12 cellular contexts compared by ENCODE assay signal in genomic region chr7:128914566-128915151, GRCh38. TPM values are rescaled to one million over a fixed set of nuclear protein-coding genes. Genes with fewer than 3 reads are reported as not detected.
A peak's percentile ranks its signal among the peaks of the same experiment; 100 is the strongest.
DNase-seq lines count a peak whose midpoint lies in the region; ATAC-seq, FAIRE-seq and TF ChIP-seq lines count a peak whose summit lies in the region.
"Had no signal": no experiment of that assay in that cellular context is flagged by ENCODE, and none has a peak within 500 bp of the region (broad histone marks: within the 10 kb centered on the region; RNA-seq: fewer than 3 reads in every experiment).

No MANE protein-coding gene starts in this region.

- POLR2A ChIA-PET in HepG2 (lab: Yijun Ruan, JAX), result no interaction called here
- POLR2A ChIA-PET in HEK293 (lab: Yijun Ruan, JAX), result no interaction called here
- POLR2A ChIA-PET in activated B cell treated with CpG ODN at 0.5 μM for 24 hours (lab: Charles Lee), result interaction anchor here (0.6 to 2.3 kb wide), 13 partner anchors 11 to 462 kb away, joined by 3 to 56 read pairs (median 6); partner anchors contain the start of gene IRF5

- H3K4me1 Mint-ChIP-seq in activated B cell treated with CpG ODN at 0.5 μM for 24 hours, result peaks cover 28% of the 10 kb centered on the region

- H3K27ac ChIP-seq in HepG2 (ENCODE audit: extremely low read length, insufficient read depth, low read length), result no peak overlapping the region
- no peak overlapping the region for H3K27ac ChIP-seq in right lobe of liver
- no peak overlapping the region for H3K27ac ChIP-seq in HEK293 (ENCODE audit: extremely low read depth, low read depth, low read length)

- H3K9ac ChIP-seq in HepG2 (ENCODE audit: insufficient read depth, low read depth, low read length), result no peak overlapping the region

- H3K9me3 ChIP-seq in HepG2 (ENCODE audit: low read length), result no peaks in the 10 kb centered on the region
- H3K9me3 ChIP-seq in right lobe of liver, result no peaks in the 10 kb centered on the region
- no peaks in the 10 kb centered on the region for H3K9me3 ChIP-seq in HEK293 (ENCODE audit: control insufficient read depth, insufficient read depth, low read depth, low read length)

- CTCF ChIA-PET in HepG2 (lab: Yijun Ruan, JAX; ENCODE audit: low intra/inter-chr PET ratio, low total read pairs), result no interaction called here
- CTCF ChIA-PET in HEK293 (lab: Yijun Ruan, JAX), result no interaction called here
- CTCF ChIA-PET in activated B cell treated with CpG ODN at 0.5 μM for 24 hours (lab: Charles Lee), result interaction anchor here (0.7 to 1.5 kb wide), 5 partner anchors 18 to 40 kb away, joined by 3 to 8 read pairs (median 4); no protein-coding TSS in a partner anchor

- peak overlapping the region; percentile 50 for H3K27ac Mint-ChIP-seq in activated B cell treated with CpG ODN at 0.5 μM for 24 hours

- peak overlapping the region; percentile 73 for H3K4me3 Mint-ChIP-seq in activated B cell treated with CpG ODN at 0.5 μM for 24 hours

- no peak for TF ChIP-seq POLR2A in HepG2 (IDR thresholded peaks at IDR 0.05; ENCODE audit: insufficient read depth in 1 of 2, low read depth in 2 of 2, low read length in 2 of 2)
- TF ChIP-seq POLR2A in right lobe of liver (IDR thresholded peaks at IDR 0.05), result no peak

- H4K20me1 ChIP-seq in HepG2 (ENCODE audit: insufficient read depth, low read length), result no peaks in the 10 kb centered on the region

- in situ Hi-C loops in HepG2 (cut with HindIII; ENCODE audit: extremely low pct_ligation_motif_present, low pct_unique_long_range_greater_than_20kb), result no loop called here

- peaks cover 19% of the 10 kb centered on the region for H3K4me1 ChIP-seq in HepG2 (ENCODE audit: insufficient read depth, low read length)
- peaks cover 0 to 4% (median 0%) of the 10 kb centered on the region in 4 donors for H3K4me1 ChIP-seq in right lobe of liver
- no peaks in the 10 kb centered on the region for H3K4me1 ChIP-seq in HEK293 (ENCODE audit: control insufficient read depth, insufficient read depth, low read length)

- BruUV-seq in HepG2 (replicated peaks; lab: Mats Ljungman, UMichigan), result no TSS peak

- no peak overlapping the region for H3K4me2 ChIP-seq in HepG2 (ENCODE audit: low read depth, low read length)

- H3K27me3 Mint-ChIP-seq in activated B cell treated with CpG ODN at 0.5 μM for 24 hours, result peaks cover 11% of the 10 kb centered on the region

- TF ChIP-seq RAD21 in HepG2 (CRISPR knock-in tag; IDR thresholded peaks at IDR 0.05), result no peak

- H2AFZ ChIP-seq in HepG2 (ENCODE audit: low read length), result no peak overlapping the region

- DNase-seq in HepG2 (ENCODE audit: low spot score) (no peak), right lobe of liver (no peak), activated B cell treated with CpG ODN at 0.5 μM for 24 hours (peak; percentile 52), NCI-H82 (lab: John Stamatoyannopoulos, UW) (no peak), LoVo (ENCODE audit: low spot score) (no peak), frontal cortex (ENCODE audit: low spot score in 2 of 2) (no peak)
- DNase-seq in stimulated activated CD4-positive, alpha-beta T cell treated with anti-CD3 and anti-CD28 coated beads, Interleukin-4, amount 100 ng/mL, for 1 hour, result no peak
- DNase-seq: activated CD4-positive, alpha-beta T cell treated with anti-CD3 and anti-CD28 coated beads for 4 hours; amniotic stem cell had no signal

- no peak for FAIRE-seq in HepG2 (lab: Jason Lieb, UNC)
- FAIRE-seq in frontal cortex (lab: Jason Lieb, UNC), result no peak

- no peaks in the 10 kb centered on the region for H3K36me3 Mint-ChIP-seq in activated B cell treated with CpG ODN at 0.5 μM for 24 hours (ENCODE audit: low read depth)
- H3K36me3 Mint-ChIP-seq: CD8-positive, alpha-beta memory T cell had no signal

- no peaks in the 10 kb centered on the region for H3K9me3 Mint-ChIP-seq in activated B cell treated with CpG ODN at 0.5 μM for 24 hours
- H3K9me3 Mint-ChIP-seq: CD8-positive, alpha-beta memory T cell had no signal

- ATAC-seq in HepG2 (peak; percentile 66), right lobe of liver (no peak), activated B cell treated with CpG ODN at 0.5 μM for 24 hours (ENCODE audit: low read depth) (peak; percentile 85)

- H3K36me3 ChIP-seq in HepG2 (replicated peaks in 1 of 2; ENCODE audit: control insufficient read depth in 1 of 2, insufficient read depth in 2 of 2, low read length in 2 of 2) (no peaks in the 10 kb centered on the region), right lobe of liver (no peaks in the 10 kb centered on the region), HEK293 (ENCODE audit: control insufficient read depth in 2 of 2, insufficient read depth in 1 of 2, low read length in 2 of 2) (no peaks in the 10 kb centered on the region)

- intact Hi-C loops in HepG2 (cut with micrococcal nuclease; ENCODE audit: unreplicated experiment), result no loop called here
- intact Hi-C loops in right lobe of liver (cut with DNase I), result loop anchor here in 1 of 2 donors (5.0 kb wide), 1 partner anchor 178 kb away; no protein-coding TSS in a partner anchor
- intact Hi-C loops in activated B cell treated with CpG ODN at 0.5 μM for 24 hours (cut with micrococcal nuclease), result loop anchor here (1.0 to 2.0 kb wide), 2 partner anchors 26 to 48 kb away; no protein-coding TSS in a partner anchor

- TF ChIP-seq CTCF in HepG2 (CRISPR knock-in tag; IDR thresholded peaks at IDR 0.05) (no peak), right lobe of liver (IDR thresholded peaks at IDR 0.05) (no peak), HEK293 (tag by site-specific recombination; IDR thresholded peaks at IDR 0.05) (no peak), activated B cell treated with CpG ODN at 0.5 μM for 24 hours (IDR thresholded peaks at IDR 0.05) (no peak)

- no peaks in the 10 kb centered on the region for H3K79me2 ChIP-seq in HepG2 (ENCODE audit: insufficient read depth, low read length)

- TF ChIP-seq EP300 in HepG2 (IDR thresholded peaks at IDR 0.05; ENCODE audit: low read depth in 2 of 2, low read length in 2 of 2) (no peak), HepG2 (CRISPR knock-in tag; IDR thresholded peaks at IDR 0.05; ENCODE audit: borderline replicate concordance) (no peak)

- H3K27me3 ChIP-seq in HepG2 (ENCODE audit: control insufficient read depth in 1 of 2, insufficient read depth in 2 of 2, low read length in 2 of 2) (peaks cover 2 to 46% of the 10 kb centered on the region in 2 experiments; a peak in 4 of 5 replicates), right lobe of liver (no peaks in the 10 kb centered on the region)

- H3K4me3 ChIP-seq in HepG2 (replicated peaks in 1 of 3; ENCODE audit: insufficient read depth in 1 of 3, low read depth in 2 of 3, low read length in 3 of 3) (no peak overlapping the region), right lobe of liver (no peak overlapping the region), HEK293 (ENCODE audit: low read depth, low read length) (no peak overlapping the region)

- 10% methylated on average over 6 of the region's 11 CpGs for WGBS in HepG2 (ENCODE audit: low lambda C conversion rate)
- WGBS in right lobe of liver (ENCODE audit: insufficient coverage, low coverage, low lambda C conversion rate, missing lambda C conversion rate), result no CpG with 5 or more reads among the region's 11 CpGs

RNA-seq across cellular contexts. Expression of gene KCP, which starts 4.2 kb away (rescaled TPM):
- total RNA-seq in HepG2 (2016; rRNA removed; fragmentation: Illumina TruSeq; extraction: Trizol) (0.22 and 1.0 TPM in 2 replicates), right lobe of liver (under 1 TPM in 4 of 6 experiments, not detected in 2; 0.10 to 0.22 (median 0.12) TPM), activated B cell treated with CpG ODN at 0.5 μM for 24 hours (4.1 and 4.4 TPM in 2 replicates), frontal cortex (0.41 TPM)
- 0.26 and 0.51 TPM in 2 replicates for total RNA-seq in HepG2 (2016; cell fraction: cytosol; rRNA removed; fragmentation: Illumina TruSeq; extraction: Trizol; ENCODE audit: low read depth)
- total RNA-seq in HepG2 (2016; cell fraction: insoluble cytoplasmic fraction; rRNA removed; fragmentation: Illumina TruSeq; extraction: Trizol), result 0.37 and 1.2 TPM in 2 replicates
- 0.28 and 0.48 TPM in 2 replicates for total RNA-seq in HepG2 (2016; cell fraction: membrane; rRNA removed; fragmentation: Illumina TruSeq; extraction: Trizol)
- total RNA-seq in HepG2 (2016; cell fraction: nucleus; rRNA removed; fragmentation: Illumina TruSeq; extraction: Trizol), result 1.3 and 2.0 TPM in 2 replicates
- 0.37 and 0.46 TPM in 2 replicates for polyA plus RNA-seq in HepG2 (2011; rRNA removed)
- 0.12 and 0.31 TPM in 2 replicates for polyA plus RNA-seq in HepG2 (2011; cell fraction: cytosol; rRNA removed)
- 6.6 and 8.0 TPM in 2 replicates for polyA plus RNA-seq in HepG2 (2011; cell fraction: nucleus; rRNA removed)
- 0.28 TPM in 2 replicates for polyA plus RNA-seq in HepG2 (2012)
- polyA plus RNA-seq in HepG2 (2016; cell fraction: cytosol; fragmentation: Illumina TruSeq; extraction: Trizol; ENCODE audit: low read depth), result 0.09 and 0.12 TPM in 2 replicates
- 0.17 and 0.24 TPM in 2 replicates for polyA plus RNA-seq in HepG2 (2016; cell fraction: insoluble cytoplasmic fraction; fragmentation: Illumina TruSeq; extraction: Trizol; ENCODE audit: low read depth)
- polyA plus RNA-seq in HepG2 (2016; cell fraction: membrane; fragmentation: Illumina TruSeq; extraction: Trizol; ENCODE audit: low read depth), result 0.20 and 0.23 TPM in 2 replicates
- 2.1 and 3.1 TPM in 2 replicates for polyA plus RNA-seq in HepG2 (2016; cell fraction: nucleus; fragmentation: Illumina TruSeq; extraction: Trizol; ENCODE audit: insufficient read depth, low read depth)
- polyA minus RNA-seq in HepG2 (2011; rRNA and poly(A)+ RNA removed; ENCODE audit: low replicate concordance), result 0.07 and 0.58 TPM in 2 replicates
- not detected in 2 replicates for polyA minus RNA-seq in HepG2 (2011; cell fraction: cytosol; rRNA and poly(A)+ RNA removed)
- 1.1 and 1.4 TPM in 2 replicates for polyA minus RNA-seq in HepG2 (2011; cell fraction: nucleus; rRNA and poly(A)+ RNA removed)
- polyA plus RNA-seq: CD8-positive, alpha-beta memory T cell had no signal

RNA-seq across cellular contexts. Expression of gene IRF5, which starts 23.1 kb away (rescaled TPM):
- 2.0 and 2.9 TPM in 2 replicates for total RNA-seq in HepG2 (2016; rRNA removed; fragmentation: Illumina TruSeq; extraction: Trizol)
- 1.1 and 1.9 TPM in 2 replicates for total RNA-seq in HepG2 (2016; cell fraction: cytosol; rRNA removed; fragmentation: Illumina TruSeq; extraction: Trizol; ENCODE audit: low read depth)
- total RNA-seq in HepG2 (2016; cell fraction: insoluble cytoplasmic fraction; rRNA removed; fragmentation: Illumina TruSeq; extraction: Trizol), result 1.9 and 3.1 TPM in 2 replicates
- 2.0 and 3.2 TPM in 2 replicates for total RNA-seq in HepG2 (2016; cell fraction: membrane; rRNA removed; fragmentation: Illumina TruSeq; extraction: Trizol)
- 2.9 and 3.4 TPM in 2 replicates for total RNA-seq in HepG2 (2016; cell fraction: nucleus; rRNA removed; fragmentation: Illumina TruSeq; extraction: Trizol)
- polyA plus RNA-seq in HepG2 (2011; rRNA removed), result 2.0 and 2.4 TPM in 2 replicates
- polyA plus RNA-seq in HepG2 (2011; cell fraction: cytosol; rRNA removed), result 1.2 and 1.5 TPM in 2 replicates
- polyA plus RNA-seq in HepG2 (2011; cell fraction: nucleus; rRNA removed), result 9.9 and 12.9 TPM in 2 replicates
- polyA plus RNA-seq in HepG2 (2012), result 0.66 and 0.88 TPM in 2 replicates
- polyA plus RNA-seq in HepG2 (2016; cell fraction: cytosol; fragmentation: Illumina TruSeq; extraction: Trizol; ENCODE audit: low read depth), result 1.1 TPM in 2 replicates
- 2.0 and 3.3 TPM in 2 replicates for polyA plus RNA-seq in HepG2 (2016; cell fraction: insoluble cytoplasmic fraction; fragmentation: Illumina TruSeq; extraction: Trizol; ENCODE audit: low read depth)
- polyA plus RNA-seq in HepG2 (2016; cell fraction: membrane; fragmentation: Illumina TruSeq; extraction: Trizol; ENCODE audit: low read depth), result 1.5 and 2.4 TPM in 2 replicates
- polyA plus RNA-seq in HepG2 (2016; cell fraction: nucleus; fragmentation: Illumina TruSeq; extraction: Trizol; ENCODE audit: insufficient read depth, low read depth), result 9.3 and 11.8 TPM in 2 replicates
- 0.61 and 1.8 TPM in 2 replicates for polyA minus RNA-seq in HepG2 (2011; rRNA and poly(A)+ RNA removed; ENCODE audit: low replicate concordance)
- polyA minus RNA-seq in HepG2 (2011; cell fraction: cytosol; rRNA and poly(A)+ RNA removed), result 0.79 and 1.8 TPM in 2 replicates
- 0.52 and 1.1 TPM in 2 replicates for polyA minus RNA-seq in HepG2 (2011; cell fraction: nucleus; rRNA and poly(A)+ RNA removed)
- total RNA-seq in right lobe of liver, result 1 to 10 TPM; 4.6 to 8.9 (median 6.4) TPM
- 145 and 164 TPM in 2 replicates for total RNA-seq in activated B cell treated with CpG ODN at 0.5 μM for 24 hours
- total RNA-seq in frontal cortex, result 1.2 TPM
- polyA plus RNA-seq: neural cell had no signal

RNA-seq across cellular contexts. Expression of gene ATP6V1F, which starts 52.0 kb away (rescaled TPM):
- total RNA-seq in HepG2 (2016; rRNA removed; fragmentation: Illumina TruSeq; extraction: Trizol), result 87.2 and 107 TPM in 2 replicates
- total RNA-seq in HepG2 (2016; cell fraction: cytosol; rRNA removed; fragmentation: Illumina TruSeq; extraction: Trizol; ENCODE audit: low read depth), result 91.7 and 127 TPM in 2 replicates
- 86.6 and 128 TPM in 2 replicates for total RNA-seq in HepG2 (2016; cell fraction: insoluble cytoplasmic fraction; rRNA removed; fragmentation: Illumina TruSeq; extraction: Trizol)
- 87.9 and 101 TPM in 2 replicates for total RNA-seq in HepG2 (2016; cell fraction: membrane; rRNA removed; fragmentation: Illumina TruSeq; extraction: Trizol)
- total RNA-seq in HepG2 (2016; cell fraction: nucleus; rRNA removed; fragmentation: Illumina TruSeq; extraction: Trizol), result 29.8 and 31.5 TPM in 2 replicates
- polyA plus RNA-seq in HepG2 (2011; rRNA removed), result 132 and 144 TPM in 2 replicates
- 149 and 216 TPM in 2 replicates for polyA plus RNA-seq in HepG2 (2011; cell fraction: cytosol; rRNA removed)
- polyA plus RNA-seq in HepG2 (2011; cell fraction: nucleus; rRNA removed), result 54.3 and 63.6 TPM in 2 replicates
- polyA plus RNA-seq in HepG2 (2012), result 127 and 131 TPM in 2 replicates
- polyA plus RNA-seq in HepG2 (2016; cell fraction: cytosol; fragmentation: Illumina TruSeq; extraction: Trizol; ENCODE audit: low read depth), result 134 and 154 TPM in 2 replicates
- 186 and 188 TPM in 2 replicates for polyA plus RNA-seq in HepG2 (2016; cell fraction: insoluble cytoplasmic fraction; fragmentation: Illumina TruSeq; extraction: Trizol; ENCODE audit: low read depth)
- 130 and 137 TPM in 2 replicates for polyA plus RNA-seq in HepG2 (2016; cell fraction: membrane; fragmentation: Illumina TruSeq; extraction: Trizol; ENCODE audit: low read depth)
- polyA plus RNA-seq in HepG2 (2016; cell fraction: nucleus; fragmentation: Illumina TruSeq; extraction: Trizol; ENCODE audit: insufficient read depth, low read depth), result 74.2 and 75.8 TPM in 2 replicates
- polyA minus RNA-seq in HepG2 (2011; rRNA and poly(A)+ RNA removed; ENCODE audit: low replicate concordance), result 39.4 and 64.2 TPM in 2 replicates
- 18.0 and 20.1 TPM in 2 replicates for polyA minus RNA-seq in HepG2 (2011; cell fraction: cytosol; rRNA and poly(A)+ RNA removed)
- polyA minus RNA-seq in HepG2 (2011; cell fraction: nucleus; rRNA and poly(A)+ RNA removed), result 9.9 and 10.6 TPM in 2 replicates
- 10 to 100 TPM; 26.9 to 72.0 (median 38.9) TPM for total RNA-seq in right lobe of liver
- 100.0 and 113 TPM in 2 replicates for total RNA-seq in activated B cell treated with CpG ODN at 0.5 μM for 24 hours
- total RNA-seq in frontal cortex, result 74.6 TPM

Comparison
In these comparisons a context has a peak if more than half of its experiments do, and no peak if none do; other contexts are left out.
1. ATAC-seq: peak in HepG2 (single experiment) and activated B cell treated with CpG ODN at 0.5 μM for 24 hours (single experiment); none in right lobe of liver (0 of 4).
2. RNA of gene IRF5, which starts 23.1 kb away (total RNA-seq): 145 to 164 TPM in activated B cell treated with CpG ODN at 0.5 μM for 24 hours; 4.6 to 8.9 TPM in right lobe of liver, 1.1 to 3.4 TPM in HepG2 and 1.2 TPM in frontal cortex (single experiment); every median in the first group is over 10 times any median in the second.